Comparison of ENCODE assay signal across 1 cellular context in the genomic region with DNA sequence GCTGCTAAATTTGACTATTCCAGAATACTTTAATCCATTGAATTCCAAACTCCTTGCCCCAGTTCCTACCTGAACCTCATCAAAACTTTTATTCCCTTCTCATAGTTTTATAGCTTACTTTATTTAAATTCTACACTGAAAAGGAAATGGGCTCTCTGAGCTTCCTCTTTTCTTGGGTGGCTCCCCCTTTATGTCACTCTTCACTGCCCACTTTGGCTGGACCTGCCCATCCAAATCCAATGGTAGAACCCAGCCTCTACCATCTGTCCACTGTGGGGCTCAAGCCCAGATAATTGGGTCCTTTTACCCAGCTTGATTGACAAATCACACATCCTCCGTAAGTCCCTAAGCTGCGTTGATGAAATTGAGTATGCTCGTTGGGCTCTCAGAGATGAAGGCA.
TF ChIP-seq lines count a peak whose summit lies in the region.

No MANE protein-coding gene starts in this region.

TF ChIP-seq in GM23338, 12 proteins besides CTCF, POLR2A, EP300 and RAD21 (continued from another document):
- TF ChIP-seq, protein P1, sequence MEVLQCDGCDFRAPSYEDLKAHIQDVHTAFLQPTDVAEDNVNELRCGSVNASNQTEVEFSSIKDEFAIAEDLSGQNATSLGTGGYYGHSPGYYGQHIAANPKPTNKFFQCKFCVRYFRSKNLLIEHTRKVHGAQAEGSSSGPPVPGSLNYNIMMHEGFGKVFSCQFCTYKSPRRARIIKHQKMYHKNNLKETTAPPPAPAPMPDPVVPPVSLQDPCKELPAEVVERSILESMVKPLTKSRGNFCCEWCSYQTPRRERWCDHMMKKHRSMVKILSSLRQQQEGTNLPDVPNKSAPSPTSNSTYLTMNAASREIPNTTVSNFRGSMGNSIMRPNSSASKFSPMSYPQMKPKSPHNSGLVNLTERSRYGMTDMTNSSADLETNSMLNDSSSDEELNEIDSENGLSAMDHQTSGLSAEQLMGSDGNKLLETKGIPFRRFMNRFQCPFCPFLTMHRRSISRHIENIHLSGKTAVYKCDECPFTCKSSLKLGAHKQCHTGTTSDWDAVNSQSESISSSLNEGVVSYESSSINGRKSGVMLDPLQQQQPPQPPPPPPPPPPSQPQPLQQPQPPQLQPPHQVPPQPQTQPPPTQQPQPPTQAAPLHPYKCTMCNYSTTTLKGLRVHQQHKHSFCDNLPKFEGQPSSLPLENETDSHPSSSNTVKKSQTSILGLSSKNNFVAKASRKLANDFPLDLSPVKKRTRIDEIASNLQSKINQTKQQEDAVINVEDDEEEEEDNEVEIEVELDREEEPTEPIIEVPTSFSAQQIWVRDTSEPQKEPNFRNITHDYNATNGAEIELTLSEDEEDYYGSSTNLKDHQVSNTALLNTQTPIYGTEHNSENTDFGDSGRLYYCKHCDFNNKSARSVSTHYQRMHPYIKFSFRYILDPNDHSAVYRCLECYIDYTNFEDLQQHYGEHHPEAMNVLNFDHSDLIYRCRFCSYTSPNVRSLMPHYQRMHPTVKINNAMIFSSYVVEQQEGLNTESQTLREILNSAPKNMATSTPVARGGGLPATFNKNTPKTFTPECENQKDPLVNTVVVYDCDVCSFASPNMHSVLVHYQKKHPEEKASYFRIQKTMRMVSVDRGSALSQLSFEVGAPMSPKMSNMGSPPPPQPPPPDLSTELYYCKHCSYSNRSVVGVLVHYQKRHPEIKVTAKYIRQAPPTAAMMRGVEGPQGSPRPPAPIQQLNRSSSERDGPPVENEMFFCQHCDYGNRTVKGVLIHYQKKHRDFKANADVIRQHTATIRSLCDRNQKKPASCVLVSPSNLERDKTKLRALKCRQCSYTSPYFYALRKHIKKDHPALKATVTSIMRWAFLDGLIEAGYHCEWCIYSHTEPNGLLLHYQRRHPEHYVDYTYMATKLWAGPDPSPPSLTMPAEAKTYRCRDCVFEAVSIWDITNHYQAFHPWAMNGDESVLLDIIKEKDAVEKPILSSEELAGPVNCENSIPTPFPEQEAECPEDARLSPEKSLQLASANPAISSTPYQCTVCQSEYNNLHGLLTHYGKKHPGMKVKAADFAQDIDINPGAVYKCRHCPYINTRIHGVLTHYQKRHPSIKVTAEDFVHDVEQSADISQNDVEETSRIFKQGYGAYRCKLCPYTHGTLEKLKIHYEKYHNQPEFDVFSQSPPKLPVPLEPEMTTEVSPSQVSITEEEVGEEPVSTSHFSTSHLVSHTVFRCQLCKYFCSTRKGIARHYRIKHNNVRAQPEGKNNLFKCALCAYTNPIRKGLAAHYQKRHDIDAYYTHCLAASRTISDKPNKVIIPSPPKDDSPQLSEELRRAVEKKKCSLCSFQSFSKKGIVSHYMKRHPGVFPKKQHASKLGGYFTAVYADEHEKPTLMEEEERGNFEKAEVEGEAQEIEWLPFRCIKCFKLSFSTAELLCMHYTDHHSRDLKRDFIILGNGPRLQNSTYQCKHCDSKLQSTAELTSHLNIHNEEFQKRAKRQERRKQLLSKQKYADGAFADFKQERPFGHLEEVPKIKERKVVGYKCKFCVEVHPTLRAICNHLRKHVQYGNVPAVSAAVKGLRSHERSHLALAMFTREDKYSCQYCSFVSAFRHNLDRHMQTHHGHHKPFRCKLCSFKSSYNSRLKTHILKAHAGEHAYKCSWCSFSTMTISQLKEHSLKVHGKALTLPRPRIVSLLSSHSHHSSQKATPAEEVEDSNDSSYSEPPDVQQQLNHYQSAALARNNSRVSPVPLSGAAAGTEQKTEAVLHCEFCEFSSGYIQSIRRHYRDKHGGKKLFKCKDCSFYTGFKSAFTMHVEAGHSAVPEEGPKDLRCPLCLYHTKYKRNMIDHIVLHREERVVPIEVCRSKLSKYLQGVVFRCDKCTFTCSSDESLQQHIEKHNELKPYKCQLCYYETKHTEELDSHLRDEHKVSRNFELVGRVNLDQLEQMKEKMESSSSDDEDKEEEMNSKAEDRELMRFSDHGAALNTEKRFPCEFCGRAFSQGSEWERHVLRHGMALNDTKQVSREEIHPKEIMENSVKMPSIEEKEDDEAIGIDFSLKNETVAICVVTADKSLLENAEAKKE (CRISPR knock-in tag; IDR thresholded peaks at IDR 0.05) = no peak
- no peak for TF ChIP-seq STAT1 (IDR thresholded peaks at IDR 0.05; ENCODE audit: unreplicated experiment)
- TF ChIP-seq ZNF331 (CRISPR knock-in tag; IDR thresholded peaks at IDR 0.05; ENCODE audit: low read depth) = no peak
- no peak for TF ChIP-seq EZH2phosphoT487 (IDR thresholded peaks at IDR 0.05; ENCODE audit: unreplicated experiment)
- TF ChIP-seq, protein P2, sequence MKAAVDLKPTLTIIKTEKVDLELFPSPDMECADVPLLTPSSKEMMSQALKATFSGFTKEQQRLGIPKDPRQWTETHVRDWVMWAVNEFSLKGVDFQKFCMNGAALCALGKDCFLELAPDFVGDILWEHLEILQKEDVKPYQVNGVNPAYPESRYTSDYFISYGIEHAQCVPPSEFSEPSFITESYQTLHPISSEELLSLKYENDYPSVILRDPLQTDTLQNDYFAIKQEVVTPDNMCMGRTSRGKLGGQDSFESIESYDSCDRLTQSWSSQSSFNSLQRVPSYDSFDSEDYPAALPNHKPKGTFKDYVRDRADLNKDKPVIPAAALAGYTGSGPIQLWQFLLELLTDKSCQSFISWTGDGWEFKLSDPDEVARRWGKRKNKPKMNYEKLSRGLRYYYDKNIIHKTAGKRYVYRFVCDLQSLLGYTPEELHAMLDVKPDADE (IDR thresholded peaks at IDR 0.05) = no peak
